ENCODE assay signal across 15 cellular contexts in genomic region chr10:105769248-105770184, GRCh38.
"Had no signal": no experiment of that assay in that cellular context is flagged by ENCODE, and none has a peak within 500 bp of the region (broad histone marks: within the 10 kb centered on the region; RNA-seq: fewer than 3 reads in every experiment).

No MANE protein-coding gene starts in this region.

- H3K4me3 Mint-ChIP-seq: activated CD8-positive, alpha-beta T cell treated with anti-CD3 and anti-CD28 coated beads for 36 hours; activated T-cell treated with anti-CD3 and anti-CD28 coated beads, Interleukin-2, amount 50 U/mL, for 72 hours; natural killer cell treated with Interleukin-12 subunit alpha and Interleukin-12 subunit beta and Interleukin-15 and Interleukin-18, amount 100 ng/mL, for 72 hours had no signal

- H3K4me3 ChIP-seq: ascending aorta, coronary artery, gastrocnemius medialis, prostate gland, stomach, thoracic aorta had no signal

- H3K27ac Mint-ChIP-seq: activated CD8-positive, alpha-beta T cell treated with anti-CD3 and anti-CD28 coated beads for 36 hours; activated T-cell treated with anti-CD3 and anti-CD28 coated beads, Interleukin-2, amount 50 U/mL, for 72 hours; natural killer cell treated with Interleukin-12 subunit alpha and Interleukin-12 subunit beta and Interleukin-15 and Interleukin-18, amount 100 ng/mL, for 72 hours had no signal

- H3K36me3 Mint-ChIP-seq: natural killer cell treated with Interleukin-12 subunit alpha and Interleukin-12 subunit beta and Interleukin-15 and Interleukin-18, amount 100 ng/mL, for 72 hours had no signal

- H3K27me3 ChIP-seq: ascending aorta, gastrocnemius medialis, stomach had no signal

- H3K9me3 Mint-ChIP-seq: activated CD8-positive, alpha-beta T cell treated with anti-CD3 and anti-CD28 coated beads for 36 hours; activated T-cell treated with anti-CD3 and anti-CD28 coated beads, Interleukin-2, amount 50 U/mL, for 72 hours had no signal

- DNase-seq: activated CD8-positive, alpha-beta memory T cell treated with anti-CD3 and anti-CD28 coated beads, Interleukin-2, amount 50 U/mL, for 4 hours; activated CD8-positive, alpha-beta T cell treated with anti-CD3 and anti-CD28 coated beads for 36 hours; activated T-cell treated with anti-CD3 and anti-CD28 coated beads, Interleukin-2, amount 50 U/mL, for 72 hours; central memory CD4-positive, alpha-beta T cell; effector CD4-positive, alpha-beta T cell; gastrocnemius medialis; nucleus accumbens; stimulated activated CD4-positive, alpha-beta T cell treated with anti-CD3 and anti-CD28 coated beads, Interleukin-4, amount 100 ng/mL, for 1 hour; stomach; T-helper 9 cell had no signal

- H3K9me3 ChIP-seq: ascending aorta, gastrocnemius medialis, prostate gland, stomach, thoracic aorta had no signal

- H3K36me3 ChIP-seq: ascending aorta, gastrocnemius medialis, prostate gland, stomach, thoracic aorta had no signal

- ATAC-seq: activated CD8-positive, alpha-beta T cell treated with anti-CD3 and anti-CD28 coated beads for 36 hours; activated T-cell treated with anti-CD3 and anti-CD28 coated beads, Interleukin-2, amount 50 U/mL, for 72 hours; gastrocnemius medialis; natural killer cell treated with Interleukin-12 subunit alpha and Interleukin-12 subunit beta and Interleukin-15 and Interleukin-18, amount 100 ng/mL, for 72 hours had no signal

- H3K27me3 Mint-ChIP-seq: activated CD8-positive, alpha-beta T cell treated with anti-CD3 and anti-CD28 coated beads for 36 hours; natural killer cell treated with Interleukin-12 subunit alpha and Interleukin-12 subunit beta and Interleukin-15 and Interleukin-18, amount 100 ng/mL, for 72 hours had no signal

- H3K4me1 ChIP-seq: ascending aorta, gastrocnemius medialis, prostate gland, stomach had no signal

- H3K27ac ChIP-seq: ascending aorta, coronary artery, gastrocnemius medialis, prostate gland, stomach, thoracic aorta had no signal
